In the genomic region with DNA sequence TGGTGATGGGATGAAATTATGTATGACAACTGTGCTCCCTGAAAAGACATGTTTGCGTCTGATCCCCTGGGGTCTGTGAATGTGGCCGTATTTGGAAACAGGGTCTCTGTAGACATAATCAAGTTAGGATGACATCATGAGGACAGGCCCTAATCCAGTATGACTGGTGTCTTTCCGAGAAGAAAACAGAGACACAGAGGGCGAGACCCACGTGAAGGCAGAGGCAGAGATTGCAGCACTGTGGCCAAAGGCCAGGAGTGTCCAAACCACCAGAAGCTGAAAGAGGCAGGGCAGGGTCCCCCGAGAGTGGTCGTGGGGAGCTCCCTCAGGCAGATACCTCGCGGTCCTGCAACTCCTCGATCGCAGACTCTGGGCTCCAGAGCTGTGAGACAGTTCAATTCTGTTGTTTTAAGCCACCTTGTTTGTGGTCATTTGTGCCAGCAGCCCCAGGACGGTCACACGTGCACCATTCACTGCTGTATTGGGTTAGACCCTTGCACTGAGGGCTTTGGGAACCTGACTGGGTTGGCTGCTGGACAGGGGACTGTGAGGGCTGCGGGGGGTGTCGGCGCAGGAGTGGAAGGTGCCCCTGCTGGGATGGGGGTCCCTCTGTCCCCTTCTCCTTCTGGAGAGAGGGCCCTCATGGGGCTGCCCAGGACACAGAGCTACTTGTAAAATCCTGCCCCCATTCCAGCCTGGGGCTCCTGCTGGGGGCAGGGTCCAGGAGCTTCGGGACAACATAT, we compare ENCODE assay signal across 21 cellular contexts. TPM values are rescaled to one million over a fixed set of nuclear protein-coding genes. Genes with fewer than 3 reads are reported as not detected.
DNase-seq lines count a peak whose midpoint lies in the region; ATAC-seq and TF ChIP-seq lines count a peak whose summit lies in the region.
"Had no signal": no experiment of that assay in that cellular context is flagged by ENCODE, and none has a peak within 500 bp of the region (broad histone marks: within the 10 kb centered on the region; RNA-seq: fewer than 3 reads in every experiment).

No MANE protein-coding gene starts in this region.

- POLR2A ChIA-PET in Caco-2 (lab: Charles Lee) (no interaction called here), WTC11 (lab: Charles Lee) (no interaction called here)

- H3K4me3 ChIP-seq in Caco-2 (ENCODE audit: low read depth, low read length) (no peak overlapping the region), skin epidermis (no peak overlapping the region), MG63 (no peak overlapping the region)
- H3K4me3 ChIP-seq: cardiac muscle cell had no signal

- H3K36me3 ChIP-seq in Caco-2 (ENCODE audit: control insufficient read depth, insufficient read depth, low read length) (no peaks in the 10 kb centered on the region), MG63 (no peaks in the 10 kb centered on the region)
- H3K36me3 ChIP-seq: cardiac muscle cell had no signal

- no peak for ATAC-seq in WTC11

- H3K4me1 Mint-ChIP-seq in Caco-2 (ENCODE audit: low read depth, unreplicated experiment) = no peaks in the 10 kb centered on the region
- H3K4me1 Mint-ChIP-seq in WTC11 = peaks cover 9% of the 10 kb centered on the region
- H3K4me1 Mint-ChIP-seq in glutamatergic neuron (ENCODE audit: low read depth, unreplicated experiment) = peaks cover 15% of the 10 kb centered on the region

- no TSS peak for BruUV-seq in Caco-2 (replicated peaks; lab: Mats Ljungman, UMichigan)

- H3K27ac ChIP-seq in skin epidermis = peak overlapping the region in 11 of 21 experiments; percentile 0 to 89 (median 33)
- H3K27ac ChIP-seq: cardiac muscle cell had no signal

- CTCF ChIA-PET in Caco-2 (lab: Charles Lee) = no interaction called here
- CTCF ChIA-PET in WTC11 (lab: Charles Lee) = interaction anchor here (1.2 kb wide), 1 partner anchor 8 kb away, joined by 3 read pairs; no protein-coding TSS in a partner anchor

- no peaks in the 10 kb centered on the region for H3K27me3 ChIP-seq in Caco-2 (replicated peaks; ENCODE audit: control insufficient read depth, insufficient read depth, low read length)
- H3K27me3 ChIP-seq in MG63 = no peaks in the 10 kb centered on the region
- H3K27me3 ChIP-seq: cardiac muscle cell had no signal

- no peaks in the 10 kb centered on the region for H3K9me3 ChIP-seq in Caco-2
- H3K9me3 ChIP-seq in MG63 = no peaks in the 10 kb centered on the region

- H3K27me3 Mint-ChIP-seq in Caco-2 (ENCODE audit: insufficient read depth, unreplicated experiment) = no peaks in the 10 kb centered on the region
- H3K27me3 Mint-ChIP-seq in WTC11 (ENCODE audit: low read depth) = no peaks in the 10 kb centered on the region
- H3K27me3 Mint-ChIP-seq in glutamatergic neuron (ENCODE audit: unreplicated experiment) = peaks cover 14% of the 10 kb centered on the region

- H3K4me1 ChIP-seq in Caco-2 = peaks cover 19% of the 10 kb centered on the region

- no peak for TF ChIP-seq CTCF in Caco-2 (IDR thresholded peaks at IDR 0.05; ENCODE audit: insufficient read depth in 1 of 2, low read depth in 1 of 2, low read length in 1 of 2, severe bottlenecking in 1 of 2, unreplicated experiment in 1 of 2)
- no peak for TF ChIP-seq CTCF in WTC11 (IDR thresholded peaks at IDR 0.05)
- TF ChIP-seq CTCF in glutamatergic neuron (IDR thresholded peaks at IDR 0.05; ENCODE audit: partially characterized antibody, unreplicated experiment) = no peak

- no peak overlapping the region for H3K4me3 Mint-ChIP-seq in Caco-2 (ENCODE audit: unreplicated experiment)
- no peak overlapping the region for H3K4me3 Mint-ChIP-seq in WTC11
- H3K4me3 Mint-ChIP-seq in glutamatergic neuron (ENCODE audit: unreplicated experiment) = no peak overlapping the region
- H3K4me3 Mint-ChIP-seq: activated CD4-positive, alpha-beta memory T cell treated with anti-CD3 and anti-CD28 coated beads for 36 hours; HFFc6; T-helper 2 cell treated with Interferon-gamma antibody and Interleukin-4, amounts not matched to agents 5 μg/mL and 100 μg/mL, for 36 hours had no signal

- H3K27ac Mint-ChIP-seq in Caco-2 (ENCODE audit: unreplicated experiment) (peak overlapping the region; percentile 35), WTC11 (peak overlapping the region; percentile 22; the same call in 1 of the 2 replicates), glutamatergic neuron (ENCODE audit: unreplicated experiment) (peak overlapping the region; percentile 46)
- H3K27ac Mint-ChIP-seq: activated CD4-positive, alpha-beta memory T cell treated with anti-CD3 and anti-CD28 coated beads for 36 hours; HFFc6; natural killer cell; T-helper 2 cell treated with Interferon-gamma antibody and Interleukin-4, amounts not matched to agents 5 μg/mL and 100 μg/mL, for 36 hours had no signal

- H3K9me3 Mint-ChIP-seq in Caco-2 (ENCODE audit: unreplicated experiment) (no peaks in the 10 kb centered on the region), WTC11 (peaks cover 4% of the 10 kb centered on the region; the same call in 1 of the 2 replicates), glutamatergic neuron (ENCODE audit: unreplicated experiment) (peaks cover 18% of the 10 kb centered on the region)
- H3K9me3 Mint-ChIP-seq: activated CD4-positive, alpha-beta memory T cell treated with anti-CD3 and anti-CD28 coated beads for 36 hours; natural killer cell; T-helper 2 cell treated with Interferon-gamma antibody and Interleukin-4, amounts not matched to agents 5 μg/mL and 100 μg/mL, for 36 hours had no signal

- DNase-seq in Caco-2 = no peak
- no peak for DNase-seq in WTC11 (ENCODE audit: low spot score)
- DNase-seq in glutamatergic neuron = no peak
- DNase-seq in activated CD4-positive, alpha-beta T cell treated with anti-CD3 and anti-CD28 coated beads for 1 hour = no peak
- no peak for DNase-seq in CD1c-positive myeloid dendritic cell (ENCODE audit: extremely low spot score)
- DNase-seq in occipital lobe (lab: John Stamatoyannopoulos, UW) = no peak
- no peak for DNase-seq in MG63
- DNase-seq: ACHN; activated CD4-positive, alpha-beta memory T cell treated with anti-CD3 and anti-CD28 coated beads for 36 hours; amygdala; HFFc6; MM.1S; natural killer cell; NCI-H2227 treated with DMSO at 0.1 percent for 48 hours; NCI-H748 treated with DMSO at 0.1 percent for 48 hours; posterior cingulate gyrus; SIG-M5 had no signal

- H3K36me3 Mint-ChIP-seq in Caco-2 (ENCODE audit: insufficient read depth, unreplicated experiment) = peaks cover 14% of the 10 kb centered on the region
- H3K36me3 Mint-ChIP-seq in WTC11 = no peaks in the 10 kb centered on the region
- H3K36me3 Mint-ChIP-seq in glutamatergic neuron (ENCODE audit: unreplicated experiment) = peaks cover 22% of the 10 kb centered on the region
- H3K36me3 Mint-ChIP-seq: activated CD4-positive, alpha-beta memory T cell treated with anti-CD3 and anti-CD28 coated beads for 36 hours; CD14-positive monocyte; natural killer cell had no signal

- intact Hi-C loops in Caco-2 (cut with micrococcal nuclease; ENCODE audit: unreplicated experiment) = no loop called here

TF ChIP-seq in WTC11, 78 proteins besides CTCF, POLR2A, EP300 and RAD21 (continues in another document):
- TF ChIP-seq, protein P1, sequence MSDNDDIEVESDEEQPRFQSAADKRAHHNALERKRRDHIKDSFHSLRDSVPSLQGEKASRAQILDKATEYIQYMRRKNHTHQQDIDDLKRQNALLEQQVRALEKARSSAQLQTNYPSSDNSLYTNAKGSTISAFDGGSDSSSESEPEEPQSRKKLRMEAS (CRISPR knock-in tag; IDR thresholded peaks at IDR 0.05) = no peak
- TF ChIP-seq, protein P2, sequence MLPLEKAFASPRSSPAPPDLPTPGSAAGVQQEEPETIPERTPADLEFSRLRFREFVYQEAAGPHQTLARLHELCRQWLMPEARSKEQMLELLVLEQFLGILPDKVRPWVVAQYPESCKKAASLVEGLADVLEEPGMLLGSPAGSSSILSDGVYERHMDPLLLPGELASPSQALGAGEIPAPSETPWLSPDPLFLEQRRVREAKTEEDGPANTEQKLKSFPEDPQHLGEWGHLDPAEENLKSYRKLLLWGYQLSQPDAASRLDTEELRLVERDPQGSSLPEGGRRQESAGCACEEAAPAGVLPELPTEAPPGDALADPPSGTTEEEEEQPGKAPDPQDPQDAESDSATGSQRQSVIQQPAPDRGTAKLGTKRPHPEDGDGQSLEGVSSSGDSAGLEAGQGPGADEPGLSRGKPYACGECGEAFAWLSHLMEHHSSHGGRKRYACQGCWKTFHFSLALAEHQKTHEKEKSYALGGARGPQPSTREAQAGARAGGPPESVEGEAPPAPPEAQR (CRISPR knock-in tag; IDR thresholded peaks at IDR 0.05) = no peak
- TF ChIP-seq, protein P3, sequence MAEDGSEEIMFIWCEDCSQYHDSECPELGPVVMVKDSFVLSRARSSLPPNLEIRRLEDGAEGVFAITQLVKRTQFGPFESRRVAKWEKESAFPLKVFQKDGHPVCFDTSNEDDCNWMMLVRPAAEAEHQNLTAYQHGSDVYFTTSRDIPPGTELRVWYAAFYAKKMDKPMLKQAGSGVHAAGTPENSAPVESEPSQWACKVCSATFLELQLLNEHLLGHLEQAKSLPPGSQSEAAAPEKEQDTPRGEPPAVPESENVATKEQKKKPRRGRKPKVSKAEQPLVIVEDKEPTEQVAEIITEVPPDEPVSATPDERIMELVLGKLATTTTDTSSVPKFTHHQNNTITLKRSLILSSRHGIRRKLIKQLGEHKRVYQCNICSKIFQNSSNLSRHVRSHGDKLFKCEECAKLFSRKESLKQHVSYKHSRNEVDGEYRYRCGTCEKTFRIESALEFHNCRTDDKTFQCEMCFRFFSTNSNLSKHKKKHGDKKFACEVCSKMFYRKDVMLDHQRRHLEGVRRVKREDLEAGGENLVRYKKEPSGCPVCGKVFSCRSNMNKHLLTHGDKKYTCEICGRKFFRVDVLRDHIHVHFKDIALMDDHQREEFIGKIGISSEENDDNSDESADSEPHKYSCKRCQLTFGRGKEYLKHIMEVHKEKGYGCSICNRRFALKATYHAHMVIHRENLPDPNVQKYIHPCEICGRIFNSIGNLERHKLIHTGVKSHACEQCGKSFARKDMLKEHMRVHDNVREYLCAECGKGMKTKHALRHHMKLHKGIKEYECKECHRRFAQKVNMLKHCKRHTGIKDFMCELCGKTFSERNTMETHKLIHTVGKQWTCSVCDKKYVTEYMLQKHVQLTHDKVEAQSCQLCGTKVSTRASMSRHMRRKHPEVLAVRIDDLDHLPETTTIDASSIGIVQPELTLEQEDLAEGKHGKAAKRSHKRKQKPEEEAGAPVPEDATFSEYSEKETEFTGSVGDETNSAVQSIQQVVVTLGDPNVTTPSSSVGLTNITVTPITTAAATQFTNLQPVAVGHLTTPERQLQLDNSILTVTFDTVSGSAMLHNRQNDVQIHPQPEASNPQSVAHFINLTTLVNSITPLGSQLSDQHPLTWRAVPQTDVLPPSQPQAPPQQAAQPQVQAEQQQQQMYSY (CRISPR knock-in tag; IDR thresholded peaks at IDR 0.05) = no peak

RNA-seq across cellular contexts. Expression of a gene that starts 27.7 kb away (rescaled TPM):
- total RNA-seq in Caco-2 (2022) (33.8 and 40.9 TPM in 2 replicates), WTC11 (2021) (27.7 to 29.3 TPM (median 28.1 TPM) in 3 replicates), glutamatergic neuron (ENCODE audit: unreplicated experiment) (47.1 TPM), occipital lobe (22.3 TPM)
- 191 and 238 TPM in 2 replicates for total RNA-seq in MG63 (2014; rRNA removed; shearing (Covaris generic); ENCODE audit: low replicate concordance)
